In the genomic region with DNA sequence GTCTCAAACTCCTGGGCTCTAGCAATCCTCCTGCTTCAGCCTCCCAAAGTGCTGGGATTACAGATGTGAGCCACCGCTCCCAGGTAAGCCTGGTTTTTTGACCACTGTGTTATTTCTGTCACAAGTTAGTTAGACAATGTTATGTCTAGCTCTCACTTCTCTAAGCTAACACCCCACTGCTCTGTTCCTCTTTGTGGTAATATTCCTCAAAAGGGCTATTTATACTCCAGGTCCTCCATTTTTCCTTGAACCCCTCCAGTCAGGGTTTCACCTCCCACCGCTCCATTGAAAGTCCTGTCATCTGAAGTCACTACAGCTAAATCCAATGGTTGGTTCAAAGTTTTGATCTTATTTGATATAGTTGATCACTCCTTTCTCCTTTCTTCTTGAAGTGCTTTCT, we compare ENCODE assay signal across 19 cellular contexts. TPM values are rescaled to one million over a fixed set of nuclear protein-coding genes. Genes with fewer than 3 reads are reported as not detected.
DNase-seq lines count a peak whose midpoint lies in the region; ATAC-seq, FAIRE-seq and TF ChIP-seq lines count a peak whose summit lies in the region.
"Had no signal": no experiment of that assay in that cellular context is flagged by ENCODE, and none has a peak within 500 bp of the region (broad histone marks: within the 10 kb centered on the region; RNA-seq: fewer than 3 reads in every experiment).

No MANE protein-coding gene starts in this region.

- H3K4me2 ChIP-seq in OCI-LY3 (ENCODE audit: low read length) = peak overlapping the region; percentile 59

- DNase-seq in GM12891 (ENCODE audit: insufficient read length, low spot score) (no peak), prostate gland (ENCODE audit: low spot score) (no peak)
- no peak for DNase-seq in stimulated activated CD4-positive, alpha-beta T cell treated with anti-CD3 and anti-CD28 coated beads, Interleukin-2, amount 100 ng/mL, for 24 hours
- DNase-seq in stimulated activated CD4-positive, alpha-beta T cell treated with anti-CD3 and anti-CD28 coated beads, Interleukin-4, amount 100 ng/mL, for 1 hour = no peak
- DNase-seq: ACHN; BE2C; C1 segment of cervical spinal cord; CD4-positive, alpha-beta memory T cell; DMS153; DMS79; GDM1; H9 had no signal

- no peak for TF ChIP-seq POLR2A in GM12891 (IDR thresholded peaks at IDR 0.05; ENCODE audit: low read depth, low read length)
- TF ChIP-seq POLR2A in prostate gland (IDR thresholded peaks at IDR 0.05) = no peak

- H3K27me3 Mint-ChIP-seq in dendritic cell treated with granulocyte-macrophage colony-stimulating factor and Interleukin-4, amounts not matched to agents 40 ng/mL and 50 ng/mL, for 4 days = no peaks in the 10 kb centered on the region

- no peak overlapping the region for H3K27ac ChIP-seq in OCI-LY3 (ENCODE audit: low read length)
- H3K27ac ChIP-seq in prostate gland = no peak overlapping the region

- peak overlapping the region; percentile 26; the same call in 1 of the 2 replicates for H2AFZ ChIP-seq in OCI-LY3 (ENCODE audit: low read depth, low read length)

- H4K20me1 ChIP-seq in OCI-LY3 (ENCODE audit: insufficient read depth, low read length) = no peaks in the 10 kb centered on the region

- H3K9me3 Mint-ChIP-seq in dendritic cell treated with granulocyte-macrophage colony-stimulating factor and Interleukin-4, amounts not matched to agents 40 ng/mL and 50 ng/mL, for 4 days = no peaks in the 10 kb centered on the region
- H3K9me3 Mint-ChIP-seq: H9 had no signal

- no peaks in the 10 kb centered on the region for H3K79me2 ChIP-seq in OCI-LY3 (ENCODE audit: low read length)

- TF ChIP-seq CTCF in OCI-LY3 (IDR thresholded peaks at IDR 0.05; ENCODE audit: low read depth, low read length) (no peak), prostate gland (IDR thresholded peaks at IDR 0.05) (no peak)

- ATAC-seq in GM18909 (IDR thresholded peaks at IDR 0.05; ENCODE audit: poor library complexity, unreplicated experiment) = no peak

- peak overlapping the region; percentile 45 for H3K4me3 ChIP-seq in OCI-LY3 (ENCODE audit: low read length)
- no peak overlapping the region for H3K4me3 ChIP-seq in prostate gland

- H3K4me3 Mint-ChIP-seq in dendritic cell treated with granulocyte-macrophage colony-stimulating factor and Interleukin-4, amounts not matched to agents 40 ng/mL and 50 ng/mL, for 4 days = peak overlapping the region; percentile 41
- H3K4me3 Mint-ChIP-seq: CD4-positive, alpha-beta memory T cell; H9 had no signal

- 95% methylated on average over 2 of the region's 2 CpGs for WGBS in prostate gland

- no peak overlapping the region for H3K9ac ChIP-seq in OCI-LY3 (ENCODE audit: low read length)

- H3K27ac Mint-ChIP-seq in dendritic cell treated with granulocyte-macrophage colony-stimulating factor and Interleukin-4, amounts not matched to agents 40 ng/mL and 50 ng/mL, for 4 days = peak overlapping the region; percentile 63
- H3K27ac Mint-ChIP-seq: CD4-positive, alpha-beta memory T cell; H9 had no signal

- no peaks in the 10 kb centered on the region for H3K27me3 ChIP-seq in OCI-LY3 (ENCODE audit: low read depth, low read length)
- H3K27me3 ChIP-seq in prostate gland (replicated peaks; ENCODE audit: insufficient read depth) = no peaks in the 10 kb centered on the region

- no peaks in the 10 kb centered on the region for H3K36me3 ChIP-seq in OCI-LY3 (replicated peaks; ENCODE audit: low read depth, low read length)
- H3K36me3 ChIP-seq in prostate gland = no peaks in the 10 kb centered on the region
- H3K36me3 ChIP-seq: BE2C had no signal

- intact Hi-C loops in dendritic cell treated with granulocyte-macrophage colony-stimulating factor and Interleukin-4, amounts not matched to agents 40 ng/mL and 50 ng/mL, for 4 days (cut with micrococcal nuclease) = no loop called here
- intact Hi-C loops in prostate gland (cut with DNase I) = no loop called here

- FAIRE-seq in GM12891 (lab: Jason Lieb, UNC) = no peak
- FAIRE-seq: A204.1, GM19239, H1 had no signal

- peaks cover 41% of the 10 kb centered on the region for H3K4me1 ChIP-seq in OCI-LY3 (ENCODE audit: low read length)
- H3K4me1 ChIP-seq in prostate gland (replicated peaks) = no peaks in the 10 kb centered on the region
- H3K4me1 ChIP-seq: BE2C had no signal

- peaks cover 70% of the 10 kb centered on the region for H3K4me1 Mint-ChIP-seq in dendritic cell treated with granulocyte-macrophage colony-stimulating factor and Interleukin-4, amounts not matched to agents 40 ng/mL and 50 ng/mL, for 4 days (ENCODE audit: low read depth)

- H3K9me3 ChIP-seq in OCI-LY3 (ENCODE audit: insufficient read depth, low read length) (no peaks in the 10 kb centered on the region), prostate gland (no peaks in the 10 kb centered on the region)
- H3K9me3 ChIP-seq: BE2C had no signal

- peaks cover 25% of the 10 kb centered on the region for H3K36me3 Mint-ChIP-seq in dendritic cell treated with granulocyte-macrophage colony-stimulating factor and Interleukin-4, amounts not matched to agents 40 ng/mL and 50 ng/mL, for 4 days (ENCODE audit: low read depth)
- H3K36me3 Mint-ChIP-seq: CD4-positive, alpha-beta memory T cell had no signal

TF ChIP-seq in GM12891, 5 proteins besides CTCF, POLR2A, EP300 and RAD21:
- TF ChIP-seq SPI1 (IDR thresholded peaks at IDR 0.05; ENCODE audit: low read depth, low read length) = peak; percentile 78
- TF ChIP-seq POU2F2 (IDR thresholded peaks at IDR 0.05; ENCODE audit: low read depth, low read length) = no peak

RNA-seq across cellular contexts. Expression of a gene that starts 5.1 kb away (rescaled TPM):
- 4.9 TPM for polyA plus RNA-seq in GM12891 (2012; ENCODE audit: low read depth, missing spikeins)
- 1 to 10 TPM; 4.5 to 9.5 TPM for total RNA-seq in prostate gland
- total RNA-seq: HT-29 had no signal

RNA-seq across cellular contexts. Expression of a gene that starts 24.3 kb away (rescaled TPM):
- polyA plus RNA-seq in GM12891 (2012; ENCODE audit: low read depth, missing spikeins) = 61.8 TPM
- total RNA-seq in prostate gland = 100 to 1,000 TPM; 242 to 337 TPM
